ENCODE assay signal across 19 cellular contexts in the genomic region with DNA sequence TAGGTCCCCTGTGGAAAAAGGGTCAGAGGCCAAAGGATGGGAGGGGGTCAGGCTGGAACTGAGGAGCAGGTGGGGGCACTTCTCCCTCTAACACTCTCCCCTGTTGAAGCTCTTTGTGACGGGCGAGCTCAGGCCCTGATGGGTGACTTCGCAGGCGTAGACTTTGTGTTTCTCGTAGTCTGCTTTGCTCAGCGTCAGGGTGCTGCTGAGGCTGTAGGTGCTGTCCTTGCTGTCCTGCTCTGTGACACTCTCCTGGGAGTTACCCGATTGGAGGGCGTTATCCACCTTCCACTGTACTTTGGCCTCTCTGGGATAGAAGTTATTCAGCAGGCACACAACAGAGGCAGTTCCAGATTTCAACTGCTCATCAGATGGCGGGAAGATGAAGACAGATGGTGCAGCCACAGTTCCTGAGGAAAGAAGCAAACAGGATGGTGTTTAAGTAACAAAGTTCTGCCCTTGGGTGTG.
DNase-seq lines count a peak whose midpoint lies in the region; ATAC-seq and TF ChIP-seq lines count a peak whose summit lies in the region.
"Had no signal": no experiment of that assay in that cellular context is flagged by ENCODE, and none has a peak within 500 bp of the region (broad histone marks: within the 10 kb centered on the region; RNA-seq: fewer than 3 reads in every experiment).

No MANE protein-coding gene starts in this region.

- TF ChIP-seq POLR2A in Peyer's patch (IDR thresholded peaks at IDR 0.05), result no peak

- H3K27me3 ChIP-seq in Peyer's patch, result no peaks in the 10 kb centered on the region
- H3K27me3 ChIP-seq: upper lobe of left lung had no signal

- peak overlapping the region; percentile 53 for H3K4me3 Mint-ChIP-seq in stimulated activated naive CD8-positive, alpha-beta T cell treated with anti-CD3 and anti-CD28 coated beads, Interleukin-15, Interleukin-2, amounts not matched to agents 100 ng/mL and 50 ng/mL, for 24 hours
- H3K4me3 Mint-ChIP-seq in stimulated activated naive CD8-positive, alpha-beta T cell treated with anti-CD3 and anti-CD28 coated beads, Interleukin-15, amount 100 ng/mL, for 72 hours, result no peak overlapping the region
- no peak overlapping the region for H3K4me3 Mint-ChIP-seq in activated T-cell treated with anti-CD3 and anti-CD28 coated beads, Interleukin-2, amount 50 U/mL, for 4 hours
- H3K4me3 Mint-ChIP-seq: activated naive CD4-positive, alpha-beta T cell treated with anti-CD3 and anti-CD28 coated beads, Interleukin-2, amount 50 U/mL, for 24 hours; brain; CD8-positive, alpha-beta memory T cell; stimulated activated effector memory CD8-positive, alpha-beta T cell treated with anti-CD3 and anti-CD28 coated beads, Interleukin-12 subunit alpha, Interleukin-12 subunit beta, amount 100 ng/mL, for 72 hours had no signal

- H3K36me3 Mint-ChIP-seq in stimulated activated naive CD8-positive, alpha-beta T cell treated with anti-CD3 and anti-CD28 coated beads, Interleukin-15, Interleukin-2, amounts not matched to agents 100 ng/mL and 50 ng/mL, for 24 hours (ENCODE audit: low read depth), result peaks cover 3% of the 10 kb centered on the region
- H3K36me3 Mint-ChIP-seq in activated T-cell treated with anti-CD3 and anti-CD28 coated beads, Interleukin-2, amount 50 U/mL, for 4 hours (ENCODE audit: insufficient read depth), result no peaks in the 10 kb centered on the region
- H3K36me3 Mint-ChIP-seq: activated naive CD4-positive, alpha-beta T cell treated with anti-CD3 and anti-CD28 coated beads, Interleukin-2, amount 50 U/mL, for 24 hours; brain; CD8-positive, alpha-beta memory T cell had no signal

- H3K27ac Mint-ChIP-seq in stimulated activated naive CD8-positive, alpha-beta T cell treated with anti-CD3 and anti-CD28 coated beads, Interleukin-15, Interleukin-2, amounts not matched to agents 100 ng/mL and 50 ng/mL, for 24 hours, result no peak overlapping the region
- H3K27ac Mint-ChIP-seq in stimulated activated naive CD8-positive, alpha-beta T cell treated with anti-CD3 and anti-CD28 coated beads, Interleukin-15, amount 100 ng/mL, for 72 hours, result no peak overlapping the region
- H3K27ac Mint-ChIP-seq: activated naive CD4-positive, alpha-beta T cell treated with anti-CD3 and anti-CD28 coated beads, Interleukin-2, amount 50 U/mL, for 24 hours; brain; CD8-positive, alpha-beta memory T cell; stimulated activated effector memory CD8-positive, alpha-beta T cell treated with anti-CD3 and anti-CD28 coated beads, Interleukin-12 subunit alpha, Interleukin-12 subunit beta, amount 100 ng/mL, for 72 hours had no signal

- H3K36me3 ChIP-seq in Peyer's patch, result no peaks in the 10 kb centered on the region
- H3K36me3 ChIP-seq: upper lobe of left lung had no signal

- H3K4me1 Mint-ChIP-seq in stimulated activated naive CD8-positive, alpha-beta T cell treated with anti-CD3 and anti-CD28 coated beads, Interleukin-15, Interleukin-2, amounts not matched to agents 100 ng/mL and 50 ng/mL, for 24 hours (ENCODE audit: low read depth), result peaks cover 9% of the 10 kb centered on the region
- peaks cover 13% of the 10 kb centered on the region for H3K4me1 Mint-ChIP-seq in stimulated activated naive CD8-positive, alpha-beta T cell treated with anti-CD3 and anti-CD28 coated beads, Interleukin-15, amount 100 ng/mL, for 72 hours
- no peaks in the 10 kb centered on the region for H3K4me1 Mint-ChIP-seq in activated T-cell treated with anti-CD3 and anti-CD28 coated beads, Interleukin-2, amount 50 U/mL, for 4 hours (ENCODE audit: low read depth)
- H3K4me1 Mint-ChIP-seq: activated naive CD4-positive, alpha-beta T cell treated with anti-CD3 and anti-CD28 coated beads, Interleukin-2, amount 50 U/mL, for 24 hours; CD8-positive, alpha-beta memory T cell; stimulated activated effector memory CD8-positive, alpha-beta T cell treated with anti-CD3 and anti-CD28 coated beads, Interleukin-12 subunit alpha, Interleukin-12 subunit beta, amount 100 ng/mL, for 72 hours had no signal

- H3K9me3 ChIP-seq in Peyer's patch, result no peaks in the 10 kb centered on the region
- H3K9me3 ChIP-seq: A549, upper lobe of left lung had no signal

- H3K4me3 ChIP-seq in Peyer's patch, result peak overlapping the region in 2 of 4 donors; percentile 21 to 41
- H3K4me3 ChIP-seq: A549, upper lobe of left lung had no signal

- H3K27me3 Mint-ChIP-seq in stimulated activated naive CD8-positive, alpha-beta T cell treated with anti-CD3 and anti-CD28 coated beads, Interleukin-15, Interleukin-2, amounts not matched to agents 100 ng/mL and 50 ng/mL, for 24 hours, result peaks cover 3% of the 10 kb centered on the region
- peaks cover 40% of the 10 kb centered on the region for H3K27me3 Mint-ChIP-seq in stimulated activated naive CD8-positive, alpha-beta T cell treated with anti-CD3 and anti-CD28 coated beads, Interleukin-15, amount 100 ng/mL, for 72 hours
- peaks cover 12% of the 10 kb centered on the region for H3K27me3 Mint-ChIP-seq in activated T-cell treated with anti-CD3 and anti-CD28 coated beads, Interleukin-2, amount 50 U/mL, for 4 hours (ENCODE audit: low read depth)

- H3K9me3 Mint-ChIP-seq in stimulated activated naive CD8-positive, alpha-beta T cell treated with anti-CD3 and anti-CD28 coated beads, Interleukin-15, Interleukin-2, amounts not matched to agents 100 ng/mL and 50 ng/mL, for 24 hours, result no peaks in the 10 kb centered on the region
- no peaks in the 10 kb centered on the region for H3K9me3 Mint-ChIP-seq in stimulated activated naive CD8-positive, alpha-beta T cell treated with anti-CD3 and anti-CD28 coated beads, Interleukin-15, amount 100 ng/mL, for 72 hours
- no peaks in the 10 kb centered on the region for H3K9me3 Mint-ChIP-seq in activated T-cell treated with anti-CD3 and anti-CD28 coated beads, Interleukin-2, amount 50 U/mL, for 4 hours
- H3K9me3 Mint-ChIP-seq: activated naive CD4-positive, alpha-beta T cell treated with anti-CD3 and anti-CD28 coated beads, Interleukin-2, amount 50 U/mL, for 24 hours; brain; CD8-positive, alpha-beta memory T cell; stimulated activated effector memory CD8-positive, alpha-beta T cell treated with anti-CD3 and anti-CD28 coated beads, Interleukin-12 subunit alpha, Interleukin-12 subunit beta, amount 100 ng/mL, for 72 hours had no signal

- peak overlapping the region; percentile 8 to 75 (median 48) for H3K27ac ChIP-seq in Peyer's patch
- H3K27ac ChIP-seq: A549, parathyroid adenoma, RWPE1 had no signal

- no peak for ATAC-seq in stimulated activated naive CD8-positive, alpha-beta T cell treated with anti-CD3 and anti-CD28 coated beads, Interleukin-15, amount 100 ng/mL, for 72 hours
- ATAC-seq in GM18502 (IDR thresholded peaks at IDR 0.05; ENCODE audit: poor library complexity, unreplicated experiment) (no peak), HG02571 (IDR thresholded peaks at IDR 0.05; ENCODE audit: unreplicated experiment) (no peak)
- ATAC-seq in activated T-cell treated with anti-CD3 and anti-CD28 coated beads, Interleukin-2, amount 50 U/mL, for 4 hours, result no peak

- TF ChIP-seq CTCF in Peyer's patch (IDR thresholded peaks at IDR 0.05), result no peak

- H3K4me1 ChIP-seq in Peyer's patch, result peaks cover 0 to 7% (median 1%) of the 10 kb centered on the region in 4 donors
- H3K4me1 ChIP-seq: A549, parathyroid adenoma had no signal

- no peak for DNase-seq in stimulated activated naive CD8-positive, alpha-beta T cell treated with anti-CD3 and anti-CD28 coated beads, Interleukin-15, amount 100 ng/mL, for 72 hours
- DNase-seq in Peyer's patch (peak in 2 of 3 donors; percentile 65 to 78), iPS-NIHi11 (ENCODE audit: low spot score) (peak; percentile 16), NCI-H1092 treated with DMSO at 0.1 percent for 48 hours (lab: John Stamatoyannopoulos, UW) (no peak)
- no peak for DNase-seq in activated T-cell treated with anti-CD3 and anti-CD28 coated beads, Interleukin-2, amount 50 U/mL, for 4 hours
- DNase-seq: activated CD4-positive, alpha-beta T cell treated with anti-CD3 and anti-CD28 coated beads for 48 hours; CD8-positive, alpha-beta memory T cell; NCI-H2081; T-helper 2 cell had no signal

Comparison
In these comparisons a context has a peak if more than half of its experiments do, and no peak if none do; other contexts are left out.
1. DNase-seq: peak in Peyer's patch (2 of 3) and iPS-NIHi11 (single experiment); none in stimulated activated naive CD8-positive, alpha-beta T cell treated with anti-CD3 and anti-CD28 coated beads, Interleukin-15, amount 100 ng/mL, for 72 hours (0 of 2), NCI-H1092 treated with DMSO at 0.1 percent for 48 hours (single experiment) and activated T-cell treated with anti-CD3 and anti-CD28 coated beads, Interleukin-2, amount 50 U/mL, for 4 hours (single experiment).